Comparison of ENCODE assay signal across 8 cellular contexts in genomic region chr7:100965723-100966541, GRCh38. TPM values are rescaled to one million over a fixed set of nuclear protein-coding genes. Genes with fewer than 3 reads are reported as not detected.
DNase-seq lines count a peak whose midpoint lies in the region; ATAC-seq and TF ChIP-seq lines count a peak whose summit lies in the region.

No MANE protein-coding gene starts in this region.

- peak overlapping the region; percentile 36 to 47 for H3K4me3 ChIP-seq in CD4-positive, alpha-beta memory T cell (ENCODE audit: low read length in 2 of 2)
- H3K4me3 ChIP-seq in coronary artery: peak overlapping the region; percentile 65
- H3K4me3 ChIP-seq in mesenchymal stem cell (ENCODE audit: insufficient read depth in 1 of 2, low read depth in 1 of 2, low read length in 2 of 2): no peak overlapping the region

- no peaks in the 10 kb centered on the region for H3K9me3 Mint-ChIP-seq in CD4-positive, alpha-beta memory T cell
- H3K9me3 Mint-ChIP-seq in WTC11: no peaks in the 10 kb centered on the region

- peak overlapping the region; percentile 80 to 89 (median 84) for H3K4me3 Mint-ChIP-seq in CD4-positive, alpha-beta memory T cell
- H3K4me3 Mint-ChIP-seq in WTC11: peak overlapping the region; percentile 94

- H4K8ac ChIP-seq in mesenchymal stem cell (ENCODE audit: low read length): no peak overlapping the region

- H3K27ac Mint-ChIP-seq in CD4-positive, alpha-beta memory T cell: peak overlapping the region in 1 of 7 donors; percentile 39
- H3K27ac Mint-ChIP-seq in WTC11: peak overlapping the region; percentile 94

- no peak overlapping the region for H3K14ac ChIP-seq in mesenchymal stem cell (ENCODE audit: low read length in 2 of 2)

- no peak overlapping the region for H3K27ac ChIP-seq in CD4-positive, alpha-beta memory T cell (ENCODE audit: low read depth, low read length)
- H3K27ac ChIP-seq in coronary artery (no peak overlapping the region), mesenchymal stem cell (ENCODE audit: low read length, poor library complexity, severe bottlenecking) (no peak overlapping the region)

- H2BK12ac ChIP-seq in mesenchymal stem cell (ENCODE audit: low read length in 2 of 2): no peak overlapping the region

- no peaks in the 10 kb centered on the region for H3K36me3 ChIP-seq in CD4-positive, alpha-beta memory T cell (ENCODE audit: insufficient read depth, low read length)
- no peaks in the 10 kb centered on the region for H3K36me3 ChIP-seq in mesenchymal stem cell (ENCODE audit: control insufficient read depth in 1 of 2, insufficient read depth in 2 of 2, low read depth in 1 of 2, low read length in 2 of 2)

- H3K18ac ChIP-seq in mesenchymal stem cell (ENCODE audit: low read depth in 1 of 2, low read length in 2 of 2): no peak overlapping the region

- H2BK15ac ChIP-seq in mesenchymal stem cell (ENCODE audit: low read depth, poor library complexity, severe bottlenecking): no peak overlapping the region

- no peaks in the 10 kb centered on the region for H3K9me3 ChIP-seq in CD4-positive, alpha-beta memory T cell (ENCODE audit: control insufficient read depth in 1 of 2, low read length in 2 of 2)
- H3K9me3 ChIP-seq in mesenchymal stem cell (ENCODE audit: control insufficient read depth, low read length): no peaks in the 10 kb centered on the region

- H3K27me3 ChIP-seq in CD4-positive, alpha-beta memory T cell (ENCODE audit: insufficient read depth, low read length): peaks cover 38% of the 10 kb centered on the region
- peaks cover 72 to 85% of the 10 kb centered on the region in 2 experiments for H3K27me3 ChIP-seq in mesenchymal stem cell (ENCODE audit: control insufficient read depth in 1 of 2, insufficient read depth in 1 of 2, low read length in 2 of 2)

- no peaks in the 10 kb centered on the region for H3K36me3 Mint-ChIP-seq in CD4-positive, alpha-beta memory T cell
- peaks cover 5% of the 10 kb centered on the region; the same call in 1 of the 2 replicates for H3K36me3 Mint-ChIP-seq in WTC11

- WGBS in mesenchymal stem cell: 3% methylated on average over 58 of the region's 58 CpGs

- H2BK5ac ChIP-seq in mesenchymal stem cell (ENCODE audit: low read depth, low read length, poor library complexity, severe bottlenecking): no peak overlapping the region

- H3K4ac ChIP-seq in mesenchymal stem cell (ENCODE audit: low read depth in 1 of 2, low read length in 2 of 2): no peak overlapping the region

- H2BK120ac ChIP-seq in mesenchymal stem cell (ENCODE audit: low read depth, low read length): no peak overlapping the region

- H4K91ac ChIP-seq in mesenchymal stem cell (ENCODE audit: low read length): no peak overlapping the region

- ATAC-seq in HG02938 (IDR thresholded peaks at IDR 0.05; ENCODE audit: unreplicated experiment): peak; percentile 53
- ATAC-seq in WTC11: peak; percentile 93
- no peak for ATAC-seq in HG02571 (IDR thresholded peaks at IDR 0.05; ENCODE audit: unreplicated experiment)

- TF ChIP-seq CTCF in WTC11 (IDR thresholded peaks at IDR 0.05): peak; percentile 90
- peak; percentile 52 for TF ChIP-seq CTCF in coronary artery (IDR thresholded peaks at IDR 0.05)

- peak overlapping the region; percentile 3 for H3K4me2 ChIP-seq in mesenchymal stem cell (ENCODE audit: low read length, poor library complexity, severe bottlenecking)

- H3K23ac ChIP-seq in mesenchymal stem cell (ENCODE audit: low read length in 2 of 2): no peak overlapping the region

- POLR2A ChIA-PET in CD4-positive, alpha-beta memory T cell (lab: Charles Lee; ENCODE audit: partially characterized antibody): no interaction called here
- POLR2A ChIA-PET in WTC11 (lab: Charles Lee): interaction anchor here (0.7 to 1.0 kb wide), 8 partner anchors 15 to 199 kb away, joined by 3 to 12 read pairs (median 4); partner anchors contain the start of genes MUC3A, UFSP1 and VGF

- H3K27me3 Mint-ChIP-seq in CD4-positive, alpha-beta memory T cell: peaks cover 39 to 53% of the 10 kb centered on the region in 2 donors
- H3K27me3 Mint-ChIP-seq in WTC11 (ENCODE audit: low read depth): peaks cover 30% of the 10 kb centered on the region

- peak; percentile 53 to 77 (median 64) for DNase-seq in CD4-positive, alpha-beta memory T cell
- DNase-seq in WTC11 (ENCODE audit: low spot score) (peak; percentile 99), coronary artery (ENCODE audit: low spot score) (no peak), mesenchymal stem cell (peak; percentile 61), occipital lobe (lab: John Stamatoyannopoulos, UW) (no peak)
- DNase-seq in stimulated activated CD8-positive, alpha-beta memory T cell treated with anti-CD3 and anti-CD28 coated beads, Interleukin-2, amount 100 ng/mL, for 1 hour (ENCODE audit: low read depth in 2 of 2): peak; percentile 41 to 55

- no peak overlapping the region for H2AK5ac ChIP-seq in mesenchymal stem cell (ENCODE audit: low read length, severe bottlenecking)

- CTCF ChIA-PET in CD4-positive, alpha-beta memory T cell (lab: Charles Lee; ENCODE audit: partially characterized antibody): interaction anchor here (1.3 kb wide), 1 partner anchor 9 kb away, joined by 4 read pairs; no protein-coding TSS in a partner anchor
- CTCF ChIA-PET in WTC11 (lab: Charles Lee): interaction anchor here (0.6 to 2.0 kb wide), 53 partner anchors 8 to 1223 kb away, joined by 3 to 27 read pairs (median 5); partner anchors contain the start of genes ACHE, FBXO24, LRCH4 and MUC17

- no peak overlapping the region for H3K9ac ChIP-seq in mesenchymal stem cell (ENCODE audit: low read length)

- peaks cover 12 to 36% (median 19%) of the 10 kb centered on the region in 4 donors for H3K4me1 Mint-ChIP-seq in CD4-positive, alpha-beta memory T cell
- peaks cover 39% of the 10 kb centered on the region for H3K4me1 Mint-ChIP-seq in WTC11

- intact Hi-C loops in CD4-positive, alpha-beta memory T cell (cut with micrococcal nuclease): loop anchor here (1.0 to 5.0 kb wide), 2 partner anchors 93 to 111 kb away; no protein-coding TSS in a partner anchor

- peaks cover 21% of the 10 kb centered on the region for H3K4me1 ChIP-seq in CD4-positive, alpha-beta memory T cell (ENCODE audit: insufficient read depth, low read length)
- peaks cover 9% of the 10 kb centered on the region for H3K4me1 ChIP-seq in mesenchymal stem cell (ENCODE audit: control insufficient read depth, insufficient read depth, low read depth, low read length)

- H2AFZ ChIP-seq in mesenchymal stem cell (ENCODE audit: low read depth, low read length): no peak overlapping the region

- no peaks in the 10 kb centered on the region for H3K79me1 ChIP-seq in mesenchymal stem cell (replicated peaks; ENCODE audit: low read length, poor library complexity, severe bottlenecking)

TF ChIP-seq in WTC11, 78 proteins besides CTCF, POLR2A, EP300 and RAD21 (continues in another document):
- TF ChIP-seq ZNF121 (CRISPR knock-in tag; IDR thresholded peaks at IDR 0.05) (no peak), CDX4 (CRISPR knock-in tag; IDR thresholded peaks at IDR 0.05; ENCODE audit: borderline replicate concordance) (no peak), ARID4B (CRISPR knock-in tag; IDR thresholded peaks at IDR 0.05; ENCODE audit: borderline replicate concordance) (peak; percentile 52; the same call in 1 of the 2 replicates), ZNF423 (CRISPR knock-in tag; IDR thresholded peaks at IDR 0.05) (no peak), EMX1 (CRISPR knock-in tag; IDR thresholded peaks at IDR 0.05) (no peak; the same call in 1 of the 2 replicates)

RNA-seq across cellular contexts. Expression of gene MUC12, which starts 3.4 kb away (rescaled TPM):
- total RNA-seq in CD4-positive, alpha-beta memory T cell: not detected
- under 1 TPM in 1 of 2 donors, not detected in 1; 0.45 TPM for polyA plus RNA-seq in CD4-positive, alpha-beta memory T cell
- 5.7 to 6.5 TPM (median 5.8 TPM) in 3 replicates for total RNA-seq in WTC11 (2021)
- 11.3 TPM for polyA plus RNA-seq in mesenchymal stem cell (2013, experiment 1 of 2)
- polyA plus RNA-seq in mesenchymal stem cell (2013, experiment 2 of 2): 14.2 TPM
- not detected for total RNA-seq in occipital lobe

RNA-seq across cellular contexts. Expression of gene MUC3A, which starts 16.6 kb away (rescaled TPM):
- not detected for total RNA-seq in CD4-positive, alpha-beta memory T cell
- polyA plus RNA-seq in CD4-positive, alpha-beta memory T cell: not detected
- 50.6 to 74.8 TPM (median 67.2 TPM) in 3 replicates for total RNA-seq in WTC11 (2021)
- 0.25 TPM for polyA plus RNA-seq in mesenchymal stem cell (2013, experiment 1 of 2)
- 0.37 TPM for polyA plus RNA-seq in mesenchymal stem cell (2013, experiment 2 of 2)
- 0.47 TPM for total RNA-seq in occipital lobe

RNA-seq across cellular contexts. Expression of gene MUC17, which starts 53.9 kb away (rescaled TPM):
- not detected for total RNA-seq in CD4-positive, alpha-beta memory T cell
- not detected for polyA plus RNA-seq in CD4-positive, alpha-beta memory T cell
- total RNA-seq in WTC11 (2021): not detected in 3 replicates
- polyA plus RNA-seq in mesenchymal stem cell (2013, experiment 1 of 2): not detected
- polyA plus RNA-seq in mesenchymal stem cell (2013, experiment 2 of 2): not detected
- not detected for total RNA-seq in occipital lobe

Comparison
In these comparisons a context has a peak if more than half of its experiments do, and no peak if none do; other contexts are left out.
1. DNase-seq: peak in CD4-positive, alpha-beta memory T cell (5 of 5), WTC11 (single experiment), mesenchymal stem cell (single experiment) and stimulated activated CD8-positive, alpha-beta memory T cell treated with anti-CD3 and anti-CD28 coated beads, Interleukin-2, amount 100 ng/mL, for 1 hour (2 of 2); none in coronary artery (single experiment) and occipital lobe (single experiment).
2. H3K4me3 ChIP-seq: peak in CD4-positive, alpha-beta memory T cell (2 of 2) and coronary artery (single experiment); none in mesenchymal stem cell (0 of 2).
3. RNA of gene MUC3A, which starts 16.6 kb away (total RNA-seq): 50.6 to 74.8 TPM in WTC11; 0.47 TPM in occipital lobe (single experiment) and not detected in CD4-positive, alpha-beta memory T cell; every median in the first group is over 10 times any median in the second.